ENCODE assay signal across 8 cellular contexts in the genomic region with DNA sequence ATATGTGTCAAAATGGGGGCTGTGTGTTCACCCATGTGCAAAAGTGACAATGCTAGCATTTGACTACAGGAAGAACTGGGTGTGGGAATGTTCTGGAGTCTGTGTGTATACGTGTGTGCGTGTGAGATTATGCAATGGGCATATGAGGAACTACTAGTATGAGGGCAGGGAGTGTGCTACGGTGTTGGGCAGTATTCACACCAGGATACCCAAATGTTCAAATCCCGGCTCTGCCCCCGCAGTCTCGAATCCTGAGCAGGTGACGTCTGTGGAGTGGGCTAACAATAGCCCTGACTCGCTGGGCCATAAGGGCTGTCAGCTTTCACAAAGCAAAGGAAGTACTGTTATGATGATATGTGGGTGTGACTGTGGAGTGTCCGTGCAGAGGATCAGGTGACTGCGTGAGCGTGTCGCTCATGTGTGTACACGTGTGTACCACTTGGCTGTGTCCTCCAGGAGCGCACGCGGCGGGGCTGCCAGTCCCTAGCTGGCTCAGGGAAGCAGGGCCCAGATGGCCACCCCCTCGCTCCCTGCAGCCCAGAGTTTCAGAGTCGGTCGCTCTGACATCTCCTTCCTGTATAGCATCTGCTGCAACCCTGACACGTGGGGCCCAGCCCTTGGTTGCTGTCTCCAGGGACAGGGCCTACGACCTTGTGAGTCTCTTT. TPM values are rescaled to one million over a fixed set of nuclear protein-coding genes. Genes with fewer than 3 reads are reported as not detected.
DNase-seq lines count a peak whose midpoint lies in the region; ATAC-seq and TF ChIP-seq lines count a peak whose summit lies in the region.

No MANE protein-coding gene starts in this region.

- ATAC-seq in HG02870 (IDR thresholded peaks at IDR 0.05; ENCODE audit: unreplicated experiment) = peak; percentile 81
- ATAC-seq in lower lobe of right lung = peak; percentile 66 to 73

- no peak overlapping the region for H3K4me3 ChIP-seq in lower lobe of right lung

- H3K9me3 ChIP-seq in lower lobe of right lung = no peaks in the 10 kb centered on the region

- peak; percentile 50 for DNase-seq in Ammon's horn (ENCODE audit: low spot score)
- peak; percentile 52 for DNase-seq in NOMO-1 treated with DMSO at 0.1 percent for 48 hours (lab: John Stamatoyannopoulos, UW; ENCODE audit: unreplicated experiment)
- peak; percentile 58 for DNase-seq in lower lobe of right lung
- no peak for DNase-seq in RPMI8226
- no peak for DNase-seq in effector CD8-positive, alpha-beta T cell (lab: John Stamatoyannopoulos, UW)
- no peak for DNase-seq in activated gamma-delta T cell treated with Interleukin-2 at 50 U/mL for 16 hours

- no peaks in the 10 kb centered on the region for H3K36me3 ChIP-seq in lower lobe of right lung

- peak; percentile 32 for TF ChIP-seq POLR2A in GM18526 (IDR thresholded peaks at IDR 0.05; ENCODE audit: extremely low read depth, insufficient read length)

- no peak overlapping the region for H3K27ac ChIP-seq in lower lobe of right lung

- H3K27me3 ChIP-seq in lower lobe of right lung (ENCODE audit: low read depth) = no peaks in the 10 kb centered on the region

- no peak for TF ChIP-seq CTCF in lower lobe of right lung (IDR thresholded peaks at IDR 0.05)

- intact Hi-C loops in lower lobe of right lung (cut with DNase I) = no loop called here

- H3K4me1 ChIP-seq in lower lobe of right lung = no peaks in the 10 kb centered on the region

RNA-seq across cellular contexts. Expression of gene IQSEC1, which starts 27.2 kb away (rescaled TPM):
- total RNA-seq in lower lobe of right lung = 82.3 TPM

Comparison
In these comparisons a context has a peak if more than half of its experiments do, and no peak if none do; other contexts are left out.
1. DNase-seq: peak in Ammon's horn (single experiment), NOMO-1 treated with DMSO at 0.1 percent for 48 hours (single experiment) and lower lobe of right lung (single experiment); none in RPMI8226 (single experiment), effector CD8-positive, alpha-beta T cell (single experiment) and activated gamma-delta T cell treated with Interleukin-2 at 50 U/mL for 16 hours (single experiment).